ENCODE assay signal across 15 cellular contexts in the genomic region with DNA sequence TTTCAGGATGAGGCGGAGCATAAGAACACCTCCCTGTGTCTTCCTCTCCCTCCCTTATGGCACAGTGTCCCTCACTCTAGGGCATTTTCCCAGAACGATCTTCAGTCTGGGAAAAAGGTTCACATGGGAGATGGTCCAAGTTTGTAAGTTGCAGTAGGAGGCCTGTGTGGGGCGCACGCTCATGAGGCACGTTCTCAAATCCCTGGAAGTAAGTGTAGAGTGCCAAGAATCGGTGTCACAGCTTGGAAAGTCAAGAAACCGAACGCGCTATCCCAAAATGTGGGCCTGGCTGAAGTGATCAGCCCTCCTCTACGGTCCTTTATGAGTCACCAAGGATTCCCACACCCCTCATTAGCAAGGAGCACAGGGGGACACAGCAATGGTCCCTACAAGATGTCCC. TPM values are rescaled to one million over a fixed set of nuclear protein-coding genes. Genes with fewer than 3 reads are reported as not detected.
DNase-seq lines count a peak whose midpoint lies in the region; ATAC-seq and TF ChIP-seq lines count a peak whose summit lies in the region.
"Had no signal": no experiment of that assay in that cellular context is flagged by ENCODE, and none has a peak within 500 bp of the region (broad histone marks: within the 10 kb centered on the region; RNA-seq: fewer than 3 reads in every experiment).

No MANE protein-coding gene starts in this region.

- no peak for TF ChIP-seq EP300 in gastroesophageal sphincter (IDR thresholded peaks at IDR 0.05)

- TF ChIP-seq CTCF in lower lobe of right lung (IDR thresholded peaks at IDR 0.05) (no peak), gastroesophageal sphincter (IDR thresholded peaks at IDR 0.05) (no peak)

- no peak overlapping the region for H3K4me3 Mint-ChIP-seq in CD8-positive, alpha-beta memory T cell
- H3K4me3 Mint-ChIP-seq in activated naive CD8-positive, alpha-beta T cell treated with anti-CD3 and anti-CD28 coated beads, Interleukin-2, amount 10 ng/mL, durations not matched to agents 7 days and 5 days, result no peak overlapping the region
- H3K4me3 Mint-ChIP-seq: natural killer cell treated with Interleukin-12 subunit alpha and Interleukin-12 subunit beta and Interleukin-15 and Interleukin-18, amount 100 ng/mL, for 72 hours had no signal

- no peaks in the 10 kb centered on the region for H3K27me3 ChIP-seq in CD8-positive, alpha-beta memory T cell (ENCODE audit: insufficient read depth, low read length, poor library complexity, severe bottlenecking)
- H3K27me3 ChIP-seq in lower lobe of right lung (ENCODE audit: low read depth) (no peaks in the 10 kb centered on the region), thymus (ENCODE audit: control insufficient read depth, insufficient read depth) (no peaks in the 10 kb centered on the region), gastroesophageal sphincter (no peaks in the 10 kb centered on the region)

- CTCF ChIA-PET in CD8-positive, alpha-beta memory T cell (lab: Charles Lee), result no interaction called here

- intact Hi-C loops in lower lobe of right lung (cut with DNase I), result no loop called here

- WGBS in thymus, result 94% methylated on average over 10 of the region's 10 CpGs
- WGBS in gastroesophageal sphincter (ENCODE audit: low coverage in 1 of 2), 2 donors, result 68 to 80% methylated on average over 1 to 2 of the region's 10 CpGs

- no peak for DNase-seq in CD8-positive, alpha-beta memory T cell
- DNase-seq in activated naive CD8-positive, alpha-beta T cell treated with anti-CD3 and anti-CD28 coated beads, Interleukin-2, amount 10 ng/mL, durations not matched to agents 7 days and 5 days, result no peak
- DNase-seq in lower lobe of right lung, result peak; percentile 41
- DNase-seq in DMS53 treated with DMSO at 0.1 percent for 48 hours (lab: John Stamatoyannopoulos, UW; ENCODE audit: unreplicated experiment), result no peak
- no peak for DNase-seq in Kasumi-1 (lab: John Stamatoyannopoulos, UW)
- DNase-seq: activated CD8-positive, alpha-beta memory T cell treated with anti-CD3 and anti-CD28 coated beads, Interleukin-2, amount 50 U/mL, for 48 hours; cortex of kidney; NCI-H187 treated with DMSO at 0.1 percent for 48 hours; NCI-H524 treated with DMSO at 0.1 percent for 48 hours; stimulated activated naive CD4-positive, alpha-beta T cell treated with Interleukin-2 at 50 U/mL for 16 hours had no signal

- ATAC-seq in activated naive CD8-positive, alpha-beta T cell treated with anti-CD3 and anti-CD28 coated beads, Interleukin-2, amount 10 ng/mL, durations not matched to agents 7 days and 5 days (ENCODE audit: low read depth), result no peak
- ATAC-seq in lower lobe of right lung (peak in 1 of 2 donors; percentile 1), GM21381 (IDR thresholded peaks at IDR 0.05; ENCODE audit: unreplicated experiment) (no peak), gastroesophageal sphincter (no peak)
- ATAC-seq: GM12878 had no signal

- no peaks in the 10 kb centered on the region for H3K36me3 ChIP-seq in CD8-positive, alpha-beta memory T cell (ENCODE audit: insufficient read depth, low read length)
- H3K36me3 ChIP-seq in lower lobe of right lung (no peaks in the 10 kb centered on the region), thymus (ENCODE audit: control insufficient read depth, insufficient read depth) (no peaks in the 10 kb centered on the region), gastroesophageal sphincter (peaks cover 0 to 17% of the 10 kb centered on the region in 2 donors)

- H3K27ac ChIP-seq in CD8-positive, alpha-beta memory T cell (ENCODE audit: low read depth, low read length), result no peak overlapping the region
- peak overlapping the region; percentile 70 for H3K27ac ChIP-seq in lower lobe of right lung
- peak overlapping the region; percentile 21 for H3K27ac ChIP-seq in thymus (ENCODE audit: low read depth)
- peak overlapping the region in 1 of 4 donors; percentile 17 for H3K27ac ChIP-seq in gastroesophageal sphincter

- H3K4me1 Mint-ChIP-seq in CD8-positive, alpha-beta memory T cell, result peaks cover 25 to 39% (median 35%) of the 10 kb centered on the region in 3 donors
- peaks cover 25% of the 10 kb centered on the region for H3K4me1 Mint-ChIP-seq in activated naive CD8-positive, alpha-beta T cell treated with anti-CD3 and anti-CD28 coated beads, Interleukin-2, amount 10 ng/mL, durations not matched to agents 7 days and 5 days

- H3K4me1 ChIP-seq in CD8-positive, alpha-beta memory T cell (ENCODE audit: insufficient read depth, low read length), result peaks cover 22% of the 10 kb centered on the region
- peaks cover 36% of the 10 kb centered on the region for H3K4me1 ChIP-seq in lower lobe of right lung
- H3K4me1 ChIP-seq in thymus (ENCODE audit: control insufficient read depth, insufficient read depth, low read length), result peaks cover 7% of the 10 kb centered on the region
- H3K4me1 ChIP-seq in gastroesophageal sphincter, result peaks cover 0 to 30% (median 8%) of the 10 kb centered on the region in 3 donors

- no peak overlapping the region for H3K4me3 ChIP-seq in CD8-positive, alpha-beta memory T cell (ENCODE audit: low read length)
- H3K4me3 ChIP-seq in lower lobe of right lung (no peak overlapping the region), thymus (ENCODE audit: low read length) (no peak overlapping the region), gastroesophageal sphincter (no peak overlapping the region)
- H3K4me3 ChIP-seq: GM12878 had no signal

- POLR2A ChIA-PET in CD8-positive, alpha-beta memory T cell (lab: Charles Lee), result no interaction called here
- POLR2A ChIA-PET in activated naive CD8-positive, alpha-beta T cell treated with anti-CD3 and anti-CD28 coated beads, Interleukin-2, amount 10 ng/mL, durations not matched to agents 7 days and 5 days (lab: Charles Lee), result no interaction called here

- H3K9me3 ChIP-seq in CD8-positive, alpha-beta memory T cell (ENCODE audit: low read length), result no peaks in the 10 kb centered on the region
- H3K9me3 ChIP-seq in lower lobe of right lung (no peaks in the 10 kb centered on the region), thymus (ENCODE audit: control insufficient read depth) (no peaks in the 10 kb centered on the region), gastroesophageal sphincter (no peaks in the 10 kb centered on the region)

- H3K36me3 Mint-ChIP-seq in CD8-positive, alpha-beta memory T cell, result no peaks in the 10 kb centered on the region
- no peaks in the 10 kb centered on the region for H3K36me3 Mint-ChIP-seq in activated naive CD8-positive, alpha-beta T cell treated with anti-CD3 and anti-CD28 coated beads, Interleukin-2, amount 10 ng/mL, durations not matched to agents 7 days and 5 days
- H3K36me3 Mint-ChIP-seq: natural killer cell treated with Interleukin-12 subunit alpha and Interleukin-12 subunit beta and Interleukin-15 and Interleukin-18, amount 100 ng/mL, for 72 hours had no signal

- peaks cover 0 to 4% of the 10 kb centered on the region in 2 donors for H3K27me3 Mint-ChIP-seq in CD8-positive, alpha-beta memory T cell
- no peaks in the 10 kb centered on the region for H3K27me3 Mint-ChIP-seq in activated naive CD8-positive, alpha-beta T cell treated with anti-CD3 and anti-CD28 coated beads, Interleukin-2, amount 10 ng/mL, durations not matched to agents 7 days and 5 days

- H3K27ac Mint-ChIP-seq in CD8-positive, alpha-beta memory T cell, result peak overlapping the region in 7 of 8 donors; percentile 0 to 73 (median 33)
- H3K27ac Mint-ChIP-seq in activated naive CD8-positive, alpha-beta T cell treated with anti-CD3 and anti-CD28 coated beads, Interleukin-2, amount 10 ng/mL, durations not matched to agents 7 days and 5 days, result peak overlapping the region; percentile 0

- H3K9me3 Mint-ChIP-seq in CD8-positive, alpha-beta memory T cell, result no peaks in the 10 kb centered on the region
- H3K9me3 Mint-ChIP-seq in activated naive CD8-positive, alpha-beta T cell treated with anti-CD3 and anti-CD28 coated beads, Interleukin-2, amount 10 ng/mL, durations not matched to agents 7 days and 5 days, result no peaks in the 10 kb centered on the region
- H3K9me3 Mint-ChIP-seq: natural killer cell treated with Interleukin-12 subunit alpha and Interleukin-12 subunit beta and Interleukin-15 and Interleukin-18, amount 100 ng/mL, for 72 hours had no signal

- no peak for TF ChIP-seq POLR2A in gastroesophageal sphincter (IDR thresholded peaks at IDR 0.05)

RNA-seq across cellular contexts. Expression of a gene that starts 23.9 kb away (rescaled TPM):
- total RNA-seq in CD8-positive, alpha-beta memory T cell, result 1 to 10 TPM; 1.8 to 2.1 TPM
- polyA plus RNA-seq in CD8-positive, alpha-beta memory T cell, result 5.7 TPM
- total RNA-seq in activated naive CD8-positive, alpha-beta T cell treated with anti-CD3 and anti-CD28 coated beads, Interleukin-2, amount 10 ng/mL, durations not matched to agents 7 days and 5 days, result 10 to 100 TPM in 1 of 2 experiments, 1 to 10 TPM in 1; 7.8 to 12.6 TPM
- total RNA-seq in lower lobe of right lung (53.1 TPM), gastroesophageal sphincter (10 to 100 TPM; 23.6 to 45.1 (median 39.8) TPM)
- 9.6 TPM for polyA plus RNA-seq in thymus

RNA-seq across cellular contexts. Expression of a gene that starts 40.1 kb away (rescaled TPM):
- total RNA-seq in CD8-positive, alpha-beta memory T cell, result 10 to 100 TPM; 36.6 to 37.0 TPM
- polyA plus RNA-seq in CD8-positive, alpha-beta memory T cell, result 31.3 TPM
- 10 to 100 TPM; 44.3 to 48.4 TPM for total RNA-seq in activated naive CD8-positive, alpha-beta T cell treated with anti-CD3 and anti-CD28 coated beads, Interleukin-2, amount 10 ng/mL, durations not matched to agents 7 days and 5 days
- total RNA-seq in lower lobe of right lung, result 34.7 TPM
- polyA plus RNA-seq in thymus, result 35.2 TPM
- total RNA-seq in gastroesophageal sphincter, result 10 to 100 TPM; 18.0 to 38.1 (median 25.7) TPM

RNA-seq across cellular contexts. Expression of a gene that starts 45.4 kb away (rescaled TPM):
- 10 to 100 TPM; 86.5 to 95.1 TPM for total RNA-seq in CD8-positive, alpha-beta memory T cell
- polyA plus RNA-seq in CD8-positive, alpha-beta memory T cell, result 36.7 TPM
- 10 to 100 TPM; 29.5 to 31.2 TPM for total RNA-seq in activated naive CD8-positive, alpha-beta T cell treated with anti-CD3 and anti-CD28 coated beads, Interleukin-2, amount 10 ng/mL, durations not matched to agents 7 days and 5 days
- total RNA-seq in lower lobe of right lung (23.3 TPM), gastroesophageal sphincter (10 to 100 TPM; 30.5 to 43.1 (median 36.5) TPM)
- 18.9 TPM for polyA plus RNA-seq in thymus
